In genomic region chr12:22043943-22044342, GRCh38 we compare ENCODE assay signal across 2 cellular contexts.
TF ChIP-seq lines count a peak whose summit lies in the region.

No MANE protein-coding gene starts in this region.

TF ChIP-seq in K562, 482 proteins besides CTCF, POLR2A, EP300 and RAD21 (continued from another document):
- TF ChIP-seq ZNF239 (CRISPR knock-in tag; IDR thresholded peaks at IDR 0.05), result no peak
- no peak for TF ChIP-seq POLR2G (IDR thresholded peaks at IDR 0.05; ENCODE audit: low read depth, low read length)
- no peak for TF ChIP-seq OTX1 (CRISPR knock-in tag; IDR thresholded peaks at IDR 0.05)
- TF ChIP-seq THAP12 (CRISPR knock-in tag; IDR thresholded peaks at IDR 0.05), result no peak
- no peak for TF ChIP-seq ZNF384 (IDR thresholded peaks at IDR 0.05; ENCODE audit: low read depth, low read length)
- TF ChIP-seq RBM14 (IDR thresholded peaks at IDR 0.05; ENCODE audit: borderline replicate concordance, insufficient read depth, low read depth, low read length), result no peak
- no peak for TF ChIP-seq GATAD2B (IDR thresholded peaks at IDR 0.05; ENCODE audit: borderline replicate concordance)
- no peak for TF ChIP-seq USF2 (CRISPR knock-in tag; IDR thresholded peaks at IDR 0.05)
- no peak for TF ChIP-seq BRCA1 (IDR thresholded peaks at IDR 0.05)
- no peak for TF ChIP-seq BRCA1 (CRISPR knock-in tag; IDR thresholded peaks at IDR 0.05)
- TF ChIP-seq NFATC3 (IDR thresholded peaks at IDR 0.05), result no peak
- TF ChIP-seq CREBBP (IDR thresholded peaks at IDR 0.05; ENCODE audit: low read depth, low read length), result no peak

TF ChIP-seq in WTC11, 78 proteins besides CTCF, POLR2A, EP300 and RAD21:
- no peak for TF ChIP-seq ZNF263 (CRISPR knock-in tag; IDR thresholded peaks at IDR 0.05; ENCODE audit: low read depth)
- TF ChIP-seq ZNF281 (CRISPR knock-in tag; IDR thresholded peaks at IDR 0.05), result no peak
- no peak for TF ChIP-seq NFYB (CRISPR knock-in tag; conservative IDR thresholded peaks at IDR 0.05; ENCODE audit: low read depth)
- TF ChIP-seq JAZF1 (CRISPR knock-in tag; IDR thresholded peaks at IDR 0.05), result no peak
- no peak for TF ChIP-seq GRHL2 (CRISPR knock-in tag; IDR thresholded peaks at IDR 0.05; ENCODE audit: insufficient replicate concordance, severe bottlenecking)
- no peak for TF ChIP-seq USF1 (CRISPR knock-in tag; IDR thresholded peaks at IDR 0.05)
- no peak for TF ChIP-seq ZBTB43 (CRISPR knock-in tag; IDR thresholded peaks at IDR 0.05)
- no peak for TF ChIP-seq SMAD4 (CRISPR knock-in tag; IDR thresholded peaks at IDR 0.05)
- TF ChIP-seq ATF1 (CRISPR knock-in tag; IDR thresholded peaks at IDR 0.05), result no peak
- TF ChIP-seq ELF4 (CRISPR knock-in tag; IDR thresholded peaks at IDR 0.05; ENCODE audit: low read depth), result no peak
- TF ChIP-seq ZNF423 (CRISPR knock-in tag; IDR thresholded peaks at IDR 0.05), result no peak
- TF ChIP-seq ZNF232 (CRISPR knock-in tag; IDR thresholded peaks at IDR 0.05), result no peak
- TF ChIP-seq SOX15 (CRISPR knock-in tag; IDR thresholded peaks at IDR 0.05), result no peak
- no peak for TF ChIP-seq HMGA2 (CRISPR knock-in tag; IDR thresholded peaks at IDR 0.05)
- no peak for TF ChIP-seq MXD4 (CRISPR knock-in tag; IDR thresholded peaks at IDR 0.05; ENCODE audit: borderline replicate concordance)
- no peak for TF ChIP-seq CBFB (CRISPR knock-in tag; IDR thresholded peaks at IDR 0.05; ENCODE audit: low read depth)
- TF ChIP-seq MYBL2 (CRISPR knock-in tag; IDR thresholded peaks at IDR 0.05), result no peak
- no peak for TF ChIP-seq ZNF532 (CRISPR knock-in tag; IDR thresholded peaks at IDR 0.05; ENCODE audit: borderline replicate concordance)
- no peak for TF ChIP-seq CREM (CRISPR knock-in tag; IDR thresholded peaks at IDR 0.05)
- no peak for TF ChIP-seq ZNF138 (CRISPR knock-in tag; conservative IDR thresholded peaks at IDR 0.05)
TF ChIP-seq in WTC11: peak in this region for 0.
